Comparison of ENCODE assay signal across 1 cellular context in the genomic region with DNA sequence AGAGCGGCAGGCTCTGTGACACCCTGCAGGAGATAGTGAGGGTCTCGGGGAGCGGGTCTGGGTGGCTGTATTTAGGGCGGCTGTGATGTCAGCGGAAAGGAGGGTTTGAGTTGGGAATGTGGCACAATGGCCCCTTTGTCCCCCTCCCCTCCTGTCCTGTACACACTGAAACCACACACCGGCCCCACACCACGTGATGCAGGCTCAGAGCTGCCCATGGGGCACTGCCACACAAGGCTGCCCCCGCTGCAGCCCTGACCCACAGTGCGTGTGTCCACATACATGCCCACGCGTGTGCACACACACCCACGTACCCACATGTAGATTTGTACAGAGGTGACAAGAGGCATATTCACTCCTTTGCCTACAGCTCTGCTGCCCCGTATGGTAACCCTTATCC.
TF ChIP-seq lines count a peak whose summit lies in the region.

No MANE protein-coding gene starts in this region.

TF ChIP-seq in GM23338, 12 proteins besides CTCF, POLR2A, EP300 and RAD21:
- no peak for TF ChIP-seq POLR2AphosphoS5 (IDR thresholded peaks at IDR 0.05; ENCODE audit: low read depth)
- TF ChIP-seq, protein P1, sequence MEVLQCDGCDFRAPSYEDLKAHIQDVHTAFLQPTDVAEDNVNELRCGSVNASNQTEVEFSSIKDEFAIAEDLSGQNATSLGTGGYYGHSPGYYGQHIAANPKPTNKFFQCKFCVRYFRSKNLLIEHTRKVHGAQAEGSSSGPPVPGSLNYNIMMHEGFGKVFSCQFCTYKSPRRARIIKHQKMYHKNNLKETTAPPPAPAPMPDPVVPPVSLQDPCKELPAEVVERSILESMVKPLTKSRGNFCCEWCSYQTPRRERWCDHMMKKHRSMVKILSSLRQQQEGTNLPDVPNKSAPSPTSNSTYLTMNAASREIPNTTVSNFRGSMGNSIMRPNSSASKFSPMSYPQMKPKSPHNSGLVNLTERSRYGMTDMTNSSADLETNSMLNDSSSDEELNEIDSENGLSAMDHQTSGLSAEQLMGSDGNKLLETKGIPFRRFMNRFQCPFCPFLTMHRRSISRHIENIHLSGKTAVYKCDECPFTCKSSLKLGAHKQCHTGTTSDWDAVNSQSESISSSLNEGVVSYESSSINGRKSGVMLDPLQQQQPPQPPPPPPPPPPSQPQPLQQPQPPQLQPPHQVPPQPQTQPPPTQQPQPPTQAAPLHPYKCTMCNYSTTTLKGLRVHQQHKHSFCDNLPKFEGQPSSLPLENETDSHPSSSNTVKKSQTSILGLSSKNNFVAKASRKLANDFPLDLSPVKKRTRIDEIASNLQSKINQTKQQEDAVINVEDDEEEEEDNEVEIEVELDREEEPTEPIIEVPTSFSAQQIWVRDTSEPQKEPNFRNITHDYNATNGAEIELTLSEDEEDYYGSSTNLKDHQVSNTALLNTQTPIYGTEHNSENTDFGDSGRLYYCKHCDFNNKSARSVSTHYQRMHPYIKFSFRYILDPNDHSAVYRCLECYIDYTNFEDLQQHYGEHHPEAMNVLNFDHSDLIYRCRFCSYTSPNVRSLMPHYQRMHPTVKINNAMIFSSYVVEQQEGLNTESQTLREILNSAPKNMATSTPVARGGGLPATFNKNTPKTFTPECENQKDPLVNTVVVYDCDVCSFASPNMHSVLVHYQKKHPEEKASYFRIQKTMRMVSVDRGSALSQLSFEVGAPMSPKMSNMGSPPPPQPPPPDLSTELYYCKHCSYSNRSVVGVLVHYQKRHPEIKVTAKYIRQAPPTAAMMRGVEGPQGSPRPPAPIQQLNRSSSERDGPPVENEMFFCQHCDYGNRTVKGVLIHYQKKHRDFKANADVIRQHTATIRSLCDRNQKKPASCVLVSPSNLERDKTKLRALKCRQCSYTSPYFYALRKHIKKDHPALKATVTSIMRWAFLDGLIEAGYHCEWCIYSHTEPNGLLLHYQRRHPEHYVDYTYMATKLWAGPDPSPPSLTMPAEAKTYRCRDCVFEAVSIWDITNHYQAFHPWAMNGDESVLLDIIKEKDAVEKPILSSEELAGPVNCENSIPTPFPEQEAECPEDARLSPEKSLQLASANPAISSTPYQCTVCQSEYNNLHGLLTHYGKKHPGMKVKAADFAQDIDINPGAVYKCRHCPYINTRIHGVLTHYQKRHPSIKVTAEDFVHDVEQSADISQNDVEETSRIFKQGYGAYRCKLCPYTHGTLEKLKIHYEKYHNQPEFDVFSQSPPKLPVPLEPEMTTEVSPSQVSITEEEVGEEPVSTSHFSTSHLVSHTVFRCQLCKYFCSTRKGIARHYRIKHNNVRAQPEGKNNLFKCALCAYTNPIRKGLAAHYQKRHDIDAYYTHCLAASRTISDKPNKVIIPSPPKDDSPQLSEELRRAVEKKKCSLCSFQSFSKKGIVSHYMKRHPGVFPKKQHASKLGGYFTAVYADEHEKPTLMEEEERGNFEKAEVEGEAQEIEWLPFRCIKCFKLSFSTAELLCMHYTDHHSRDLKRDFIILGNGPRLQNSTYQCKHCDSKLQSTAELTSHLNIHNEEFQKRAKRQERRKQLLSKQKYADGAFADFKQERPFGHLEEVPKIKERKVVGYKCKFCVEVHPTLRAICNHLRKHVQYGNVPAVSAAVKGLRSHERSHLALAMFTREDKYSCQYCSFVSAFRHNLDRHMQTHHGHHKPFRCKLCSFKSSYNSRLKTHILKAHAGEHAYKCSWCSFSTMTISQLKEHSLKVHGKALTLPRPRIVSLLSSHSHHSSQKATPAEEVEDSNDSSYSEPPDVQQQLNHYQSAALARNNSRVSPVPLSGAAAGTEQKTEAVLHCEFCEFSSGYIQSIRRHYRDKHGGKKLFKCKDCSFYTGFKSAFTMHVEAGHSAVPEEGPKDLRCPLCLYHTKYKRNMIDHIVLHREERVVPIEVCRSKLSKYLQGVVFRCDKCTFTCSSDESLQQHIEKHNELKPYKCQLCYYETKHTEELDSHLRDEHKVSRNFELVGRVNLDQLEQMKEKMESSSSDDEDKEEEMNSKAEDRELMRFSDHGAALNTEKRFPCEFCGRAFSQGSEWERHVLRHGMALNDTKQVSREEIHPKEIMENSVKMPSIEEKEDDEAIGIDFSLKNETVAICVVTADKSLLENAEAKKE (CRISPR knock-in tag; IDR thresholded peaks at IDR 0.05) = no peak
- TF ChIP-seq EZH2phosphoT487 (IDR thresholded peaks at IDR 0.05; ENCODE audit: unreplicated experiment) = no peak
- no peak for TF ChIP-seq EZH2 (IDR thresholded peaks at IDR 0.05; ENCODE audit: low read depth, unreplicated experiment)
- TF ChIP-seq, protein P2, sequence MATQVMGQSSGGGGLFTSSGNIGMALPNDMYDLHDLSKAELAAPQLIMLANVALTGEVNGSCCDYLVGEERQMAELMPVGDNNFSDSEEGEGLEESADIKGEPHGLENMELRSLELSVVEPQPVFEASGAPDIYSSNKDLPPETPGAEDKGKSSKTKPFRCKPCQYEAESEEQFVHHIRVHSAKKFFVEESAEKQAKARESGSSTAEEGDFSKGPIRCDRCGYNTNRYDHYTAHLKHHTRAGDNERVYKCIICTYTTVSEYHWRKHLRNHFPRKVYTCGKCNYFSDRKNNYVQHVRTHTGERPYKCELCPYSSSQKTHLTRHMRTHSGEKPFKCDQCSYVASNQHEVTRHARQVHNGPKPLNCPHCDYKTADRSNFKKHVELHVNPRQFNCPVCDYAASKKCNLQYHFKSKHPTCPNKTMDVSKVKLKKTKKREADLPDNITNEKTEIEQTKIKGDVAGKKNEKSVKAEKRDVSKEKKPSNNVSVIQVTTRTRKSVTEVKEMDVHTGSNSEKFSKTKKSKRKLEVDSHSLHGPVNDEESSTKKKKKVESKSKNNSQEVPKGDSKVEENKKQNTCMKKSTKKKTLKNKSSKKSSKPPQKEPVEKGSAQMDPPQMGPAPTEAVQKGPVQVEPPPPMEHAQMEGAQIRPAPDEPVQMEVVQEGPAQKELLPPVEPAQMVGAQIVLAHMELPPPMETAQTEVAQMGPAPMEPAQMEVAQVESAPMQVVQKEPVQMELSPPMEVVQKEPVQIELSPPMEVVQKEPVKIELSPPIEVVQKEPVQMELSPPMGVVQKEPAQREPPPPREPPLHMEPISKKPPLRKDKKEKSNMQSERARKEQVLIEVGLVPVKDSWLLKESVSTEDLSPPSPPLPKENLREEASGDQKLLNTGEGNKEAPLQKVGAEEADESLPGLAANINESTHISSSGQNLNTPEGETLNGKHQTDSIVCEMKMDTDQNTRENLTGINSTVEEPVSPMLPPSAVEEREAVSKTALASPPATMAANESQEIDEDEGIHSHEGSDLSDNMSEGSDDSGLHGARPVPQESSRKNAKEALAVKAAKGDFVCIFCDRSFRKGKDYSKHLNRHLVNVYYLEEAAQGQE (IDR thresholded peaks at IDR 0.05; ENCODE audit: unreplicated experiment) = no peak
- TF ChIP-seq ZNF114 (CRISPR knock-in tag; IDR thresholded peaks at IDR 0.05) = no peak
